ENCODE assay signal across 20 cellular contexts in genomic region chr7:158142657-158143056, GRCh38.
DNase-seq lines count a peak whose midpoint lies in the region; ATAC-seq, FAIRE-seq and TF ChIP-seq lines count a peak whose summit lies in the region.
"Had no signal": no experiment of that assay in that cellular context is flagged by ENCODE, and none has a peak within 500 bp of the region (broad histone marks: within the 10 kb centered on the region; RNA-seq: fewer than 3 reads in every experiment).

No MANE protein-coding gene starts in this region.

- H3K27me3 Mint-ChIP-seq in neural crest cell (ENCODE audit: low read depth) = no peaks in the 10 kb centered on the region
- H3K27me3 Mint-ChIP-seq in activated T-helper 2 cell treated with anti-CD3 and anti-CD28 coated beads, Interferon-gamma antibody, Interleukin-2, Interleukin-4, amounts not matched to agents 10 μg/mL and 5 μg/mL and 100 μg/mL, durations not matched to agents 14 hours and 24 hours and 36 hours (ENCODE audit: low read depth) = no peaks in the 10 kb centered on the region
- H3K27me3 Mint-ChIP-seq: B cell; CD4-positive, CD25-positive, alpha-beta regulatory T cell had no signal

- no peaks in the 10 kb centered on the region for H3K36me3 Mint-ChIP-seq in neural crest cell (ENCODE audit: low read depth)
- H3K36me3 Mint-ChIP-seq in activated T-helper 2 cell treated with anti-CD3 and anti-CD28 coated beads, Interferon-gamma antibody, Interleukin-2, Interleukin-4, amounts not matched to agents 10 μg/mL and 5 μg/mL and 100 μg/mL, durations not matched to agents 14 hours and 24 hours and 36 hours (ENCODE audit: low read depth) = no peaks in the 10 kb centered on the region
- H3K36me3 Mint-ChIP-seq: CD4-positive, CD25-positive, alpha-beta regulatory T cell; CD8-positive, alpha-beta T cell had no signal

- no peak for TF ChIP-seq CTCF in H1 (IDR thresholded peaks at IDR 0.05; ENCODE audit: control extremely low read depth in 1 of 3, insufficient read depth in 1 of 3, low read depth in 1 of 3, low read length in 3 of 3)
- TF ChIP-seq CTCF in kidney (IDR thresholded peaks at IDR 0.05; ENCODE audit: borderline replicate concordance, extremely low read depth, insufficient read depth) = no peak
- TF ChIP-seq CTCF in neural crest cell (conservative IDR thresholded peaks at IDR 0.05) = no peak
- TF ChIP-seq CTCF in right lobe of liver (IDR thresholded peaks at IDR 0.05) = no peak

- no peak for ATAC-seq in right lobe of liver
- ATAC-seq: CD8-positive, alpha-beta T cell had no signal

- peaks cover 26% of the 10 kb centered on the region for H3K4me1 Mint-ChIP-seq in neural crest cell
- H3K4me1 Mint-ChIP-seq in activated T-helper 2 cell treated with anti-CD3 and anti-CD28 coated beads, Interferon-gamma antibody, Interleukin-2, Interleukin-4, amounts not matched to agents 10 μg/mL and 5 μg/mL and 100 μg/mL, durations not matched to agents 14 hours and 24 hours and 36 hours (ENCODE audit: low read depth) = no peaks in the 10 kb centered on the region
- H3K4me1 Mint-ChIP-seq: B cell; CD4-positive, CD25-positive, alpha-beta regulatory T cell had no signal

- no peak for TF ChIP-seq RAD21 in H1 (IDR thresholded peaks at IDR 0.05 in 1 of 2, conservative IDR thresholded peaks at IDR 0.05 in 1 of 2; ENCODE audit: low read depth in 2 of 2, low read length in 2 of 2)

- H3K56ac ChIP-seq in H1 (replicated peaks; ENCODE audit: insufficient read length, low read depth, low read length) = no peak overlapping the region

- no peak overlapping the region for H2BK12ac ChIP-seq in H1 (ENCODE audit: low read depth, low read length)

- H3K23ac ChIP-seq in H1 (ENCODE audit: insufficient read length) = no peak overlapping the region

- H3K36me3 ChIP-seq in H1 (ENCODE audit: control insufficient read depth in 2 of 4, insufficient read depth in 4 of 4, low read length in 3 of 4) (no peaks in the 10 kb centered on the region), kidney (ENCODE audit: control insufficient read depth in 1 of 2, insufficient read depth in 2 of 2, low read length in 2 of 2) (no peaks in the 10 kb centered on the region), right lobe of liver (no peaks in the 10 kb centered on the region)
- H3K36me3 ChIP-seq: BLaER1, HAP-1 had no signal

- H2AFZ ChIP-seq in H1 (ENCODE audit: low read length) = no peak overlapping the region

- no peaks in the 10 kb centered on the region for H3K79me1 ChIP-seq in H1 (ENCODE audit: low read depth, low read length)

- H3K27me3 ChIP-seq in H1 (replicated peaks in 1 of 4; ENCODE audit: control insufficient read depth in 3 of 4, extremely low read depth in 1 of 4, insufficient read depth in 3 of 4, low read length in 3 of 4) = no peaks in the 10 kb centered on the region
- no peaks in the 10 kb centered on the region for H3K27me3 ChIP-seq in right lobe of liver
- H3K27me3 ChIP-seq: BLaER1 had no signal

- no peak for DNase-seq in H1 (ENCODE audit: low read depth in 1 of 2, low spot score in 2 of 2)
- peak; percentile 14 for DNase-seq in kidney
- DNase-seq in neural crest cell (ENCODE audit: low read depth, low spot score) = no peak
- no peak for DNase-seq in activated T-helper 2 cell treated with anti-CD3 and anti-CD28 coated beads, Interferon-gamma antibody, Interleukin-2, Interleukin-4, amounts not matched to agents 10 μg/mL and 5 μg/mL and 100 μg/mL, durations not matched to agents 14 hours and 24 hours and 36 hours (ENCODE audit: low spot score)
- no peak for DNase-seq in A172 (ENCODE audit: low spot score)
- no peak for DNase-seq in right lobe of liver
- DNase-seq: Caco-2; CD4-positive, CD25-positive, alpha-beta regulatory T cell; CD8-positive, alpha-beta T cell; DMS153; DND-41; GOT3; HFFc6 had no signal

- peak overlapping the region; percentile 65 for H3K27ac Mint-ChIP-seq in neural crest cell (ENCODE audit: unreplicated experiment)
- no peak overlapping the region for H3K27ac Mint-ChIP-seq in activated T-helper 2 cell treated with anti-CD3 and anti-CD28 coated beads, Interferon-gamma antibody, Interleukin-2, Interleukin-4, amounts not matched to agents 10 μg/mL and 5 μg/mL and 100 μg/mL, durations not matched to agents 14 hours and 24 hours and 36 hours
- H3K27ac Mint-ChIP-seq: B cell; CD4-positive, CD25-positive, alpha-beta regulatory T cell; CD8-positive, alpha-beta T cell; HFFc6 had no signal

- CTCF ChIA-PET in H1 (lab: Charles Lee; ENCODE audit: partially characterized antibody) = no interaction called here

- POLR2A ChIA-PET in H1 (lab: Charles Lee; ENCODE audit: partially characterized antibody) = no interaction called here

- no peak overlapping the region; a peak in 1 of 7 replicates for H3K9ac ChIP-seq in H1 (replicated peaks in 1 of 4; ENCODE audit: extremely low read depth in 1 of 4, low read depth in 3 of 4, low read length in 3 of 4)
- no peak overlapping the region for H3K9ac ChIP-seq in kidney (ENCODE audit: low read length in 2 of 2)
- H3K9ac ChIP-seq: BLaER1 had no signal

- no peak overlapping the region for H3K18ac ChIP-seq in H1 (ENCODE audit: extremely low read depth, low read length)

- no peak overlapping the region for H2BK5ac ChIP-seq in H1 (ENCODE audit: low read depth, low read length)

- peaks cover 10 to 70% of the 10 kb centered on the region in 2 experiments for H3K9me3 ChIP-seq in H1 (ENCODE audit: insufficient read depth in 2 of 2, low read depth in 1 of 2, low read length in 1 of 2)
- H3K9me3 ChIP-seq in kidney (ENCODE audit: control insufficient read depth in 1 of 2, low read length in 2 of 2) = no peaks in the 10 kb centered on the region
- H3K9me3 ChIP-seq in right lobe of liver = no peaks in the 10 kb centered on the region
- H3K9me3 ChIP-seq: HAP-1 had no signal

- no peak for TF ChIP-seq POLR2A in H1 (IDR thresholded peaks at IDR 0.05; ENCODE audit: control extremely low read depth in 1 of 2, low read depth in 2 of 2, low read length in 2 of 2)
- TF ChIP-seq POLR2A in right lobe of liver (IDR thresholded peaks at IDR 0.05) = no peak

- intact Hi-C loops in kidney (cut with DNase I) = no loop called here
- intact Hi-C loops in activated T-helper 2 cell treated with anti-CD3 and anti-CD28 coated beads, Interferon-gamma antibody, Interleukin-2, Interleukin-4, amounts not matched to agents 10 μg/mL and 5 μg/mL and 100 μg/mL, durations not matched to agents 14 hours and 24 hours and 36 hours (cut with micrococcal nuclease) = no loop called here
- intact Hi-C loops in right lobe of liver (cut with DNase I) = no loop called here

- 87% methylated on average over 12 of the region's 12 CpGs; no CpG with 5 or more reads in 1 of the 2 experiments for WGBS in H1 (ENCODE audit: extremely low coverage in 1 of 2, insufficient coverage in 1 of 2, insufficient read length in 1 of 2, insufficient replicate concordance in 2 of 2, low coverage in 1 of 2, low lambda C conversion rate in 2 of 2, missing lambda C conversion rate in 1 of 2), 2 experiments
- WGBS in right lobe of liver (ENCODE audit: insufficient coverage, low coverage, low lambda C conversion rate, missing lambda C conversion rate) = 82% methylated on average over 4 of the region's 12 CpGs

- no peak overlapping the region for H3K4ac ChIP-seq in H1 (replicated peaks; ENCODE audit: insufficient read length, low read depth, low read length)

- H4K8ac ChIP-seq in H1 (ENCODE audit: extremely low read depth, insufficient read depth, low read length) = 0 out of 2 replicates have a peak overlapping the region, but pooled peaks have one; percentile 65

- H3K4me1 ChIP-seq in H1 (replicated peaks in 1 of 4; ENCODE audit: control insufficient read depth in 3 of 4, insufficient read depth in 4 of 4, low read length in 3 of 4) (no peaks in the 10 kb centered on the region), kidney (ENCODE audit: control insufficient read depth in 1 of 2, insufficient read depth in 1 of 2, low read depth in 1 of 2, low read length in 2 of 2) (no peaks in the 10 kb centered on the region), right lobe of liver (no peaks in the 10 kb centered on the region)
- H3K4me1 ChIP-seq: Caco-2, HAP-1 had no signal

- H3K4me3 ChIP-seq in H1 (ENCODE audit: extremely low read depth in 1 of 4, insufficient read depth in 2 of 4, low read depth in 3 of 4, low read length in 4 of 4) (no peak overlapping the region), kidney (ENCODE audit: low read length in 2 of 2) (no peak overlapping the region), right lobe of liver (no peak overlapping the region)
- H3K4me3 ChIP-seq: BLaER1, HAP-1 had no signal

- H4K91ac ChIP-seq in H1 (replicated peaks; ENCODE audit: insufficient read length, low read length) = no peak overlapping the region

- no peak overlapping the region for H2BK20ac ChIP-seq in H1 (ENCODE audit: low read length)

- H3K9me3 Mint-ChIP-seq in neural crest cell = no peaks in the 10 kb centered on the region
- peaks cover 44% of the 10 kb centered on the region for H3K9me3 Mint-ChIP-seq in activated T-helper 2 cell treated with anti-CD3 and anti-CD28 coated beads, Interferon-gamma antibody, Interleukin-2, Interleukin-4, amounts not matched to agents 10 μg/mL and 5 μg/mL and 100 μg/mL, durations not matched to agents 14 hours and 24 hours and 36 hours

- FAIRE-seq in H1 (lab: Jason Lieb, UNC) (no peak), kidney (lab: Jason Lieb, UNC) (no peak)
- FAIRE-seq: A204.1, G401.6, GM12892 had no signal

- H2BK120ac ChIP-seq in H1 (replicated peaks; ENCODE audit: low read depth, low read length) = no peak overlapping the region

- H4K20me1 ChIP-seq in H1 (replicated peaks in 1 of 2; ENCODE audit: control insufficient read depth in 1 of 2, insufficient read depth in 2 of 2, low read length in 2 of 2) = no peaks in the 10 kb centered on the region
- H4K20me1 ChIP-seq: BLaER1 had no signal

- H3K27ac ChIP-seq in H1 (ENCODE audit: low read depth, low read length) = no peak overlapping the region
- no peak overlapping the region for H3K27ac ChIP-seq in kidney (ENCODE audit: low read depth in 2 of 2, low read length in 2 of 2)
- H3K27ac ChIP-seq in right lobe of liver = no peak overlapping the region
- H3K27ac ChIP-seq: BLaER1, C4-2B had no signal

- no peak overlapping the region for H3K4me2 ChIP-seq in H1 (ENCODE audit: insufficient read depth in 1 of 2, low read depth in 2 of 2, low read length in 2 of 2)
- H3K4me2 ChIP-seq: BLaER1 had no signal

- H4K5ac ChIP-seq in H1 (ENCODE audit: insufficient read length, low read depth, low read length) = no peak overlapping the region

- H2BK15ac ChIP-seq in H1 (ENCODE audit: low read length) = no peak overlapping the region

- no peaks in the 10 kb centered on the region for H3K79me2 ChIP-seq in H1 (ENCODE audit: control insufficient read depth in 1 of 2, insufficient read depth in 2 of 2, low read length in 2 of 2)

- H3K23me2 ChIP-seq in H1 (ENCODE audit: low read depth, low read length) = no peaks in the 10 kb centered on the region

- H3K4me3 Mint-ChIP-seq in neural crest cell = no peak overlapping the region
- no peak overlapping the region for H3K4me3 Mint-ChIP-seq in activated T-helper 2 cell treated with anti-CD3 and anti-CD28 coated beads, Interferon-gamma antibody, Interleukin-2, Interleukin-4, amounts not matched to agents 10 μg/mL and 5 μg/mL and 100 μg/mL, durations not matched to agents 14 hours and 24 hours and 36 hours (ENCODE audit: low read depth)
- H3K4me3 Mint-ChIP-seq: B cell; CD4-positive, CD25-positive, alpha-beta regulatory T cell; CD8-positive, alpha-beta T cell; HFFc6 had no signal

- no peak overlapping the region for H2AK5ac ChIP-seq in H1 (ENCODE audit: low read depth, low read length)

- H3K14ac ChIP-seq in H1 (ENCODE audit: insufficient read length) = no peak overlapping the region

- TF ChIP-seq EP300 in H1 (IDR thresholded peaks at IDR 0.05; ENCODE audit: borderline replicate concordance in 1 of 2, low read depth in 2 of 2, low read length in 2 of 2) = no peak
